10 cellular contexts compared by ENCODE assay signal in the genomic region with DNA sequence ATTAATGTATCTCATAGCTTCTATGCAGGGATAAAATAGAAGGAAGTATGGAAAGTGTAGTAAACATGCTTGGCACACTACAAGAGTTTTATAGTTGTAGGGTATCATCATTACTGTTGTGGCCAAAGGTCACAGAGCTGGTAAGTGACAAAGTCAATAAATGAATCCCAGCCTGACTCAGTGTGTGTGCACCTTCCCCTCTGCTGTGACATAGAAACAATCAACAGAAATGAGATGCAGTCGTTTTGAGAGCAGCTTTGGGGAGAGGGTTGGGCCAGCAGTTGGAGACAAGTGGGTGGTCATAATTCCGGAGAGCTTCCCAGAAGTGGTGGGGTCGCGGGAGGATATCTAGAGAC.
DNase-seq lines count a peak whose midpoint lies in the region; ATAC-seq and TF ChIP-seq lines count a peak whose summit lies in the region.
"Had no signal": no experiment of that assay in that cellular context is flagged by ENCODE, and none has a peak within 500 bp of the region (broad histone marks: within the 10 kb centered on the region; RNA-seq: fewer than 3 reads in every experiment).

No MANE protein-coding gene starts in this region.

- H3K4me1 ChIP-seq in ES-I3 (ENCODE audit: insufficient read depth, low read length) (peaks cover 16% of the 10 kb centered on the region), esophagus squamous epithelium (peaks cover 5 to 35% (median 11%) of the 10 kb centered on the region in 3 donors)
- H3K4me1 ChIP-seq: uterus had no signal

- TF ChIP-seq CTCF in esophagus squamous epithelium (IDR thresholded peaks at IDR 0.05): no peak

- no peaks in the 10 kb centered on the region for H3K27me3 ChIP-seq in esophagus squamous epithelium
- H3K27me3 ChIP-seq: foreskin keratinocyte, uterus had no signal

- H3K4me3 ChIP-seq in esophagus squamous epithelium: no peak overlapping the region
- H3K4me3 ChIP-seq: uterus had no signal

- DNase-seq in NCI-H526 treated with DMSO at 0.1 percent for 48 hours (lab: John Stamatoyannopoulos, UW) (peak; percentile 10), esophagus squamous epithelium (lab: John Stamatoyannopoulos, UW) (no peak), pons (ENCODE audit: low spot score) (peak; percentile 55), NCI-H146 treated with DMSO at 0.1 percent for 48 hours (lab: John Stamatoyannopoulos, UW; ENCODE audit: unreplicated experiment) (no peak)
- no peak for DNase-seq in activated CD4-positive, CD25-positive, alpha-beta regulatory T cell (lab: John Stamatoyannopoulos, UW)
- DNase-seq: uterus had no signal

- no peak for ATAC-seq in GM21619 (IDR thresholded peaks at IDR 0.05; ENCODE audit: unreplicated experiment)
- no peak for ATAC-seq in GM19328 (IDR thresholded peaks at IDR 0.05; ENCODE audit: unreplicated experiment)

- no peak for TF ChIP-seq POLR2A in esophagus squamous epithelium (IDR thresholded peaks at IDR 0.05)

- H3K9me3 ChIP-seq in ES-I3 (ENCODE audit: control insufficient read depth, insufficient read depth, low read length): peaks cover 6% of the 10 kb centered on the region; the same call in 1 of the 2 replicates
- H3K9me3 ChIP-seq in esophagus squamous epithelium: no peaks in the 10 kb centered on the region
- H3K9me3 ChIP-seq: uterus had no signal

- peak overlapping the region in 3 of 4 donors; percentile 60 to 77 (median 63) for H3K27ac ChIP-seq in esophagus squamous epithelium
- H3K27ac ChIP-seq: foreskin keratinocyte, uterus had no signal

- 40 to 43% methylated on average over 1 to 3 of the region's 4 CpGs for WGBS in esophagus squamous epithelium, 2 donors

- H3K36me3 ChIP-seq in ES-I3 (ENCODE audit: insufficient read depth, low read length): no peaks in the 10 kb centered on the region
- no peaks in the 10 kb centered on the region for H3K36me3 ChIP-seq in esophagus squamous epithelium
- H3K36me3 ChIP-seq: uterus had no signal

- intact Hi-C loops in esophagus squamous epithelium (cut with DNase I): no loop called here

- peak overlapping the region; percentile 17; the same call in 1 of the 2 replicates for H3K9ac ChIP-seq in ES-I3 (ENCODE audit: low read depth, low read length)

Comparison
In these comparisons a context has a peak if more than half of its experiments do, and no peak if none do; other contexts are left out.
1. DNase-seq: peak in NCI-H526 treated with DMSO at 0.1 percent for 48 hours (single experiment) and pons (single experiment); none in esophagus squamous epithelium (single experiment), NCI-H146 treated with DMSO at 0.1 percent for 48 hours (single experiment) and activated CD4-positive, CD25-positive, alpha-beta regulatory T cell (0 of 4).